Comparison of ENCODE assay signal across 13 cellular contexts in genomic region chr10:61971016-61971350, GRCh38.
DNase-seq lines count a peak whose midpoint lies in the region; ATAC-seq, FAIRE-seq and TF ChIP-seq lines count a peak whose summit lies in the region.
"Had no signal": no experiment of that assay in that cellular context is flagged by ENCODE, and none has a peak within 500 bp of the region (broad histone marks: within the 10 kb centered on the region; RNA-seq: fewer than 3 reads in every experiment).

No MANE protein-coding gene starts in this region.

- H3K4me3 Mint-ChIP-seq in brain, result peak overlapping the region in 3 of 5 experiments; percentile 11 to 68 (median 32)
- H3K4me3 Mint-ChIP-seq in natural killer cell, result no peak overlapping the region
- H3K4me3 Mint-ChIP-seq: activated naive CD4-positive, alpha-beta T cell treated with anti-CD3 and anti-CD28 coated beads, Interleukin-2, amount 50 U/mL, for 24 hours; WTC11 had no signal

- H3K36me3 Mint-ChIP-seq in brain, result peaks cover 22% of the 10 kb centered on the region
- H3K36me3 Mint-ChIP-seq in natural killer cell, result no peaks in the 10 kb centered on the region
- H3K36me3 Mint-ChIP-seq: WTC11 had no signal

- ATAC-seq in A549 (no peak), natural killer cell (no peak), HG02973 (IDR thresholded peaks at IDR 0.05; ENCODE audit: unreplicated experiment) (no peak), GM18498 (IDR thresholded peaks at IDR 0.05; ENCODE audit: unreplicated experiment) (no peak), lower lobe of right lung (no peak)
- ATAC-seq: WTC11 had no signal

- H3K9me3 Mint-ChIP-seq in brain (peaks cover 0 to 9% (median 5%) of the 10 kb centered on the region in 5 experiments), natural killer cell (no peaks in the 10 kb centered on the region)
- H3K9me3 Mint-ChIP-seq: activated naive CD4-positive, alpha-beta T cell treated with anti-CD3 and anti-CD28 coated beads, Interleukin-2, amount 50 U/mL, for 24 hours; WTC11 had no signal

- H3K4me3 ChIP-seq in A549, result no peak overlapping the region
- H3K4me3 ChIP-seq in HEK293 (ENCODE audit: low read depth, low read length), result no peak overlapping the region
- H3K4me3 ChIP-seq in lower lobe of right lung, result no peak overlapping the region
- H3K4me3 ChIP-seq: pancreas, PC-9 had no signal

- no peaks in the 10 kb centered on the region; the same call in 2 of the 3 replicates for H3K9me3 ChIP-seq in A549
- H3K9me3 ChIP-seq in HEK293 (ENCODE audit: control insufficient read depth, insufficient read depth, low read depth, low read length), result no peaks in the 10 kb centered on the region
- H3K9me3 ChIP-seq in lower lobe of right lung, result no peaks in the 10 kb centered on the region
- H3K9me3 ChIP-seq: pancreas had no signal

- no peaks in the 10 kb centered on the region for H3K27me3 ChIP-seq in lower lobe of right lung (ENCODE audit: low read depth)
- H3K27me3 ChIP-seq: pancreas had no signal

- TF ChIP-seq EP300 in A549 (IDR thresholded peaks at IDR 0.05), result no peak

- intact Hi-C loops in natural killer cell (cut with micrococcal nuclease), result no loop called here
- intact Hi-C loops in lower lobe of right lung (cut with DNase I), result no loop called here

- H3K4me1 Mint-ChIP-seq in brain (peaks cover 82% of the 10 kb centered on the region), natural killer cell (peaks cover 32 to 64% of the 10 kb centered on the region in 2 donors)

- no peak for TF ChIP-seq CTCF in A549 (IDR thresholded peaks at IDR 0.05)
- no peak for TF ChIP-seq CTCF in HEK293 (tag by site-specific recombination; IDR thresholded peaks at IDR 0.05)
- TF ChIP-seq CTCF in brain (conservative IDR thresholded peaks at IDR 0.05), result no peak
- TF ChIP-seq CTCF in natural killer cell (IDR thresholded peaks at IDR 0.05), result no peak
- TF ChIP-seq CTCF in lower lobe of right lung (IDR thresholded peaks at IDR 0.05), result no peak

- DNase-seq in A549 (ENCODE audit: low read depth in 1 of 2, low spot score in 1 of 2), result no peak
- DNase-seq in natural killer cell, result no peak
- no peak for DNase-seq in cerebellum (ENCODE audit: low spot score)
- DNase-seq in lower lobe of right lung, result no peak
- DNase-seq: NCI-H187 treated with DMSO at 0.1 percent for 48 hours, pancreas, PC-9 had no signal

- H3K4me1 ChIP-seq in A549 (peaks cover 24% of the 10 kb centered on the region), HEK293 (ENCODE audit: control insufficient read depth, insufficient read depth, low read length) (peaks cover 21% of the 10 kb centered on the region), lower lobe of right lung (peaks cover 26% of the 10 kb centered on the region)

- H3K27ac Mint-ChIP-seq in brain (peak overlapping the region in 4 of 5 experiments; percentile 17 to 94 (median 81)), natural killer cell (peak overlapping the region; percentile 4 to 69)
- H3K27ac Mint-ChIP-seq: WTC11 had no signal

- no peak for FAIRE-seq in A549 (lab: Jason Lieb, UNC)
- FAIRE-seq: pancreas had no signal

- H3K4me2 ChIP-seq in A549, result peak overlapping the region; percentile 23; the same call in 1 of the 3 replicates
- H3K4me2 ChIP-seq: PC-9 had no signal

- H3K27me3 Mint-ChIP-seq in brain (no peaks in the 10 kb centered on the region), natural killer cell (ENCODE audit: low read depth in 2 of 2) (no peaks in the 10 kb centered on the region)
- H3K27me3 Mint-ChIP-seq: activated naive CD4-positive, alpha-beta T cell treated with anti-CD3 and anti-CD28 coated beads, Interleukin-2, amount 50 U/mL, for 24 hours had no signal

- H3K36me3 ChIP-seq in HEK293 (ENCODE audit: control insufficient read depth in 2 of 2, insufficient read depth in 1 of 2, low read length in 2 of 2) (no peaks in the 10 kb centered on the region), lower lobe of right lung (no peaks in the 10 kb centered on the region)
- H3K36me3 ChIP-seq: pancreas had no signal

- no peak overlapping the region for H3K27ac ChIP-seq in A549
- no peak overlapping the region for H3K27ac ChIP-seq in HEK293 (ENCODE audit: extremely low read depth, low read depth, low read length)
- H3K27ac ChIP-seq in lower lobe of right lung, result no peak overlapping the region
- H3K27ac ChIP-seq: PC-9 had no signal

- POLR2A ChIA-PET in A549 (lab: Yijun Ruan, JAX), result interaction anchor here (0.5 kb wide), 1 partner anchor 24 kb away, joined by 6 read pairs; no protein-coding TSS in a partner anchor
- POLR2A ChIA-PET in HEK293 (lab: Yijun Ruan, JAX), result no interaction called here

- TF ChIP-seq POLR2A in A549 (IDR thresholded peaks at IDR 0.05; ENCODE audit: low read length), result no peak

- TF ChIP-seq RAD21 in A549 (conservative IDR thresholded peaks at IDR 0.05 in 1 of 2, IDR thresholded peaks at IDR 0.05 in 1 of 2), result no peak

- CTCF ChIA-PET in A549 (lab: Yijun Ruan, JAX) (no interaction called here), HEK293 (lab: Yijun Ruan, JAX) (interaction anchor here (0.6 kb wide), 2 partner anchors 29 to 46 kb away, joined by 3 to 4 read pairs; no protein-coding TSS in a partner anchor)

TF ChIP-seq in A549, 52 proteins besides CTCF, POLR2A, EP300 and RAD21:
- TF ChIP-seq PHF8 (IDR thresholded peaks at IDR 0.05; ENCODE audit: borderline replicate concordance, low read depth) (no peak), MAFK (IDR thresholded peaks at IDR 0.05; ENCODE audit: partially characterized antibody) (no peak), BCL3 (IDR thresholded peaks at IDR 0.05) (no peak), MYC (IDR thresholded peaks at IDR 0.05; ENCODE audit: borderline replicate concordance, low read length) (no peak), RNF2 (IDR thresholded peaks at IDR 0.05; ENCODE audit: borderline replicate concordance, low read depth) (no peak), ZFP36 (IDR thresholded peaks at IDR 0.05; ENCODE audit: borderline replicate concordance, partially characterized antibody) (no peak)

TF ChIP-seq in HEK293, 187 proteins besides CTCF, POLR2A, EP300 and RAD21:
- TF ChIP-seq ZNF521 (tag by site-specific recombination; IDR thresholded peaks at IDR 0.05) (no peak), FEZF1 (tag by site-specific recombination; IDR thresholded peaks at IDR 0.05) (peak; percentile 31; the same call in 1 of the 2 replicates), PRDM6 (tag by site-specific recombination; IDR thresholded peaks at IDR 0.05) (peak; percentile 83)
TF ChIP-seq in HEK293: peak in this region for 2.
